Comparison of ENCODE assay signal across 1 cellular context in the genomic region with DNA sequence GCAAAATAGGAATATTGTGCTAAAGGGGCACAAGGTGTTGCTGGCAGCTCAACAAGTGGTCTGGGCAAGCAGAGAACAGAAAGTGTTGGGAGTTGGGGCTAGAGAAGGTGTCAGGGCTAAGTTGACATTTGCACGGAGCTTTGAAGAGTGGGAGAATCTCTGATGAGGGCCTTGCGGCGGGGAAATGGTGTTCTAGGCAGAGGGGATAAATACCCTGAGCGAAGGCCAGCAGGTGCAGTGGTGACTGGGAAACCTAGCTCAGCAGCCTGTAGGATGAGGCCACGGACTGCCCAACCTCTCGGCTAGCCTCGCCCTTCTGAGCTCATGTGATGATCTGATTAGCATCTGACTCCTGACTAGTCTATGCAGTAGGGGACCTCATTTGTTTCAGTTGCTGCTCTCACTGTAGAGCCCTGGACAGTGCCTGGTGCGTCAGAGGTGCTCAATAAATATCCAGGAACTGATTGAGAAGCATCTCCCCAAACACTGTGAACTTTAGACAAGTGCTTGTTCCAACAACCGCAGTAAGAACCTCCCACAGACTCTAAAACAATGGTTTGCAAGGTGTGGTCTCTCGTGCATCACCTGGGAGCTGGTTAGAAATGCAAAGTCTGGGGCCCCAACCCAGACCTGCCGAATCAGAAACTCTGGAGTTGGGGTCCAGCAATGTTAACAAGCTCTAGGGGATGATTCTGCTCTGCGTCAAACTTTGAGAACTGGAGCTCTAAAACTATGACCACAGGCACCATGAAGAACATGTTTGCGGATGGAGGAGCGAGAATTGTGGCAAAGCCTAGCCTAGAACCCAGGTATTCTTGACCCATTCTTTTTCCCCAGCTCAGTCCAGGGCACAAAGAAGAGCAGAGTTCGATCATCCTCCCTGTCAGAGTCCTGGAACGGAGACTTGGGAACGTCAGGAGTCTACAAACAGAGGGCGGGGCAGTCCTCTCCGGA.
TF ChIP-seq lines count a peak whose summit lies in the region.

No MANE protein-coding gene starts in this region.

TF ChIP-seq in HepG2, 621 proteins besides CTCF, POLR2A, EP300 and RAD21:
- TF ChIP-seq ERF (CRISPR knock-in tag; IDR thresholded peaks at IDR 0.05): 0 out of 2 replicates have a peak, but pooled peaks have one; percentile 12
- no peak for TF ChIP-seq FOXK2 (IDR thresholded peaks at IDR 0.05)
- 0 out of 2 replicates have a peak, but pooled peaks have one; percentile 25 for TF ChIP-seq ZNF605 (CRISPR knock-in tag; IDR thresholded peaks at IDR 0.05)
